1 cellular context compared by ENCODE assay signal in genomic region chr13:50969691-50970090, GRCh38.
TF ChIP-seq lines count a peak whose summit lies in the region.

No MANE protein-coding gene starts in this region.

TF ChIP-seq in GM12878, 131 proteins besides CTCF, POLR2A, EP300 and RAD21 (continued from another document):
- no peak for TF ChIP-seq CUX1 (IDR thresholded peaks at IDR 0.05; ENCODE audit: insufficient replicate concordance, low read depth, low read length)
- no peak for TF ChIP-seq RB1 (IDR thresholded peaks at IDR 0.05; ENCODE audit: borderline replicate concordance)
- no peak for TF ChIP-seq MYB (IDR thresholded peaks at IDR 0.05; ENCODE audit: borderline replicate concordance, low read depth, low read length)
- no peak for TF ChIP-seq CREB1 (IDR thresholded peaks at IDR 0.05; ENCODE audit: low read depth)
- no peak for TF ChIP-seq HDAC6 (IDR thresholded peaks at IDR 0.05; ENCODE audit: unreplicated experiment)
